20 cellular contexts compared by ENCODE assay signal in genomic region chr3:190591080-190591479, GRCh38.
DNase-seq lines count a peak whose midpoint lies in the region; ATAC-seq and TF ChIP-seq lines count a peak whose summit lies in the region.
"Had no signal": no experiment of that assay in that cellular context is flagged by ENCODE, and none has a peak within 500 bp of the region (broad histone marks: within the 10 kb centered on the region; RNA-seq: fewer than 3 reads in every experiment).

No MANE protein-coding gene starts in this region.

- intact Hi-C loops in mucosa of descending colon (cut with DNase I, micrococcal nuclease) (no loop called here), esophagus muscularis mucosa (cut with DNase I) (no loop called here)

- ATAC-seq in mucosa of descending colon = peak; percentile 19
- ATAC-seq in GM18498 (IDR thresholded peaks at IDR 0.05; ENCODE audit: unreplicated experiment) = no peak
- ATAC-seq in GM19455 (IDR thresholded peaks at IDR 0.05; ENCODE audit: unreplicated experiment) = no peak
- ATAC-seq: A549; activated CD4-positive, alpha-beta T cell treated with anti-CD3 and anti-CD28 coated beads for 36 hours; activated naive CD4-positive, alpha-beta T cell treated with anti-CD3 and anti-CD28 coated beads, Interleukin-2, amount 50 U/mL, for 72 hours; activated T-cell treated with anti-CD3 and anti-CD28 coated beads, Interleukin-2, amount 50 U/mL, for 72 hours had no signal

- H3K4me1 ChIP-seq in mucosa of descending colon (ENCODE audit: low read depth) (no peaks in the 10 kb centered on the region), esophagus muscularis mucosa (peaks cover 0 to 9% (median 2%) of the 10 kb centered on the region in 4 donors)

- no peaks in the 10 kb centered on the region for H3K27me3 ChIP-seq in esophagus muscularis mucosa
- H3K27me3 ChIP-seq: esophagus squamous epithelium had no signal

- WGBS in esophagus muscularis mucosa = 69% methylated on average over 6 of the region's 6 CpGs

- no peak overlapping the region for H3K27ac ChIP-seq in esophagus muscularis mucosa (replicated peaks in 1 of 4)
- H3K27ac ChIP-seq: esophagus squamous epithelium, RWPE1 had no signal

- no peak for TF ChIP-seq POLR2A in esophagus muscularis mucosa (IDR thresholded peaks at IDR 0.05; ENCODE audit: low read depth)

- H3K4me3 ChIP-seq in mucosa of descending colon (no peak overlapping the region), esophagus muscularis mucosa (no peak overlapping the region)
- H3K4me3 ChIP-seq: A549, esophagus squamous epithelium had no signal

- DNase-seq in NCI-H748 (lab: John Stamatoyannopoulos, UW; ENCODE audit: unreplicated experiment) = peak; percentile 38
- no peak for DNase-seq in NCI-H748 treated with DMSO at 0.1 percent for 48 hours (lab: John Stamatoyannopoulos, UW)
- DNase-seq in NCI-H1105 treated with DMSO at 0.1 percent for 48 hours (lab: John Stamatoyannopoulos, UW) = peak; percentile 41
- peak; percentile 58 for DNase-seq in NCI-H774 (lab: John Stamatoyannopoulos, UW)
- DNase-seq in mucosa of descending colon = no peak
- DNase-seq in esophagus muscularis mucosa (ENCODE audit: extremely low spot score) = no peak
- DNase-seq: activated CD4-positive, alpha-beta T cell treated with anti-CD3 and anti-CD28 coated beads for 36 hours; activated T-cell treated with anti-CD3 and anti-CD28 coated beads, Interleukin-2, amount 50 U/mL, for 72 hours; C1 segment of cervical spinal cord; esophagus squamous epithelium; KBM-7; MV-4-11; nephron progenitor cell; posterior cingulate gyrus; SW 1271 had no signal

- no peak for TF ChIP-seq CTCF in mucosa of descending colon (IDR thresholded peaks at IDR 0.05)
- no peak for TF ChIP-seq CTCF in esophagus muscularis mucosa (IDR thresholded peaks at IDR 0.05)

- no peak for TF ChIP-seq EP300 in esophagus muscularis mucosa (IDR thresholded peaks at IDR 0.05)

- H3K9me3 ChIP-seq in mucosa of descending colon (no peaks in the 10 kb centered on the region), esophagus muscularis mucosa (no peaks in the 10 kb centered on the region)
- H3K9me3 ChIP-seq: A549, esophagus squamous epithelium had no signal

- H3K36me3 ChIP-seq in mucosa of descending colon (ENCODE audit: low read depth) (no peaks in the 10 kb centered on the region), esophagus muscularis mucosa (no peaks in the 10 kb centered on the region)
- H3K36me3 ChIP-seq: esophagus squamous epithelium had no signal

Comparison
In these comparisons a context has a peak if more than half of its experiments do, and no peak if none do; other contexts are left out.
1. DNase-seq: peak in NCI-H748 (single experiment), NCI-H1105 treated with DMSO at 0.1 percent for 48 hours (single experiment) and NCI-H774 (single experiment); none in NCI-H748 treated with DMSO at 0.1 percent for 48 hours (single experiment), mucosa of descending colon (0 of 3) and esophagus muscularis mucosa (single experiment).